In the genomic region with DNA sequence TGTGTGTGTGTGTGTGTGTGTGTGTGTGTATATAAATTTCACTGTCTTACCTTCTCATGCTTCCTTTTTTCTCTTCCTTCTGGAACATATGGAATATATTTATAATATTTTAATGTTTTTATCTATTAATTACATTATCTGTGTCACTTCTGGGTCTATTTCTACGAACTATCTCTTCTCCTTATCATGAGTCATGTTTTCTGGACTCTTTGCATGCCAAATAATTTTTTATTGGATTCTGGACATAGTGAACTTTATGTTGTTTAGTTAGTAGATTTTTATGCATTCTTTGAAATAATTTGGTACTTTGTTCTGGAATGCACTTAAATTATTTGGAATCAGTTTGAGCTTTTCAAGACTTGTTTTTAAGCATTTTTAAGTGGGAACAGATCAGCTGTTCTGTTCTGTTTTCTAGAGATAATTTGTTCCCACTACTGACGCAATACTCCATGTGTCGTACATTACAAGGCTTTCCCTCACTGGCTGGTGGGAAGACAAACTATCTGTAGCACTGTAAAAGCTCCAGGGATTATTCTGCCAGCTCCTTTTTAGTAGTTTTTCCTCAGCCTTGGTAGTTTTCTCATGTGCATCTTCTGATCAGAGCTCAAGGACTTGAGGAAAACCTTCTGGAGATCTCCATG, we compare ENCODE assay signal across 15 cellular contexts.
"Had no signal": no experiment of that assay in that cellular context is flagged by ENCODE, and none has a peak within 500 bp of the region (broad histone marks: within the 10 kb centered on the region; RNA-seq: fewer than 3 reads in every experiment).

No MANE protein-coding gene starts in this region.

- H3K36me3 ChIP-seq: thyroid gland, WERI-Rb-1 had no signal

- ATAC-seq: activated CD4-positive, alpha-beta T cell treated with anti-CD3 and anti-CD28 coated beads for 36 hours; activated CD8-positive, alpha-beta T cell treated with anti-CD3 and anti-CD28 coated beads for 36 hours; activated T-cell treated with anti-CD3 and anti-CD28 coated beads, Interleukin-2, amount 50 U/mL, for 72 hours; foreskin keratinocyte had no signal

- H3K9ac ChIP-seq: parathyroid adenoma had no signal

- H3K4me3 ChIP-seq: skin epidermis, thyroid gland had no signal

- H2AFZ ChIP-seq: parathyroid adenoma had no signal

- H3K9me3 ChIP-seq: thyroid gland had no signal

- H3K27ac ChIP-seq: foreskin keratinocyte, parathyroid adenoma, skin epidermis, thyroid gland, WERI-Rb-1 had no signal

- H3K79me2 ChIP-seq: parathyroid adenoma had no signal

- DNase-seq: activated CD4-positive, alpha-beta T cell treated with anti-CD3 and anti-CD28 coated beads for 36 hours; activated CD8-positive, alpha-beta memory T cell treated with anti-CD3 and anti-CD28 coated beads, Interleukin-2, amount 50 U/mL, for 4 hours; activated CD8-positive, alpha-beta T cell treated with anti-CD3 and anti-CD28 coated beads for 36 hours; activated gamma-delta T cell treated with Interleukin-2 at 50 U/mL for 16 hours; activated naive CD8-positive, alpha-beta T cell treated with anti-CD3 and anti-CD28 coated beads for 36 hours; activated T-cell treated with anti-CD3 and anti-CD28 coated beads, Interleukin-2, amount 50 U/mL, for 72 hours; caudate nucleus; cortex of kidney; effector memory CD4-positive, alpha-beta T cell; foreskin keratinocyte; T1000; thyroid gland; WERI-Rb-1 had no signal

- H3K4me1 ChIP-seq: foreskin keratinocyte, parathyroid adenoma, thyroid gland had no signal

- H3K27me3 ChIP-seq: thyroid gland had no signal
